ENCODE assay signal across 22 cellular contexts in the genomic region with DNA sequence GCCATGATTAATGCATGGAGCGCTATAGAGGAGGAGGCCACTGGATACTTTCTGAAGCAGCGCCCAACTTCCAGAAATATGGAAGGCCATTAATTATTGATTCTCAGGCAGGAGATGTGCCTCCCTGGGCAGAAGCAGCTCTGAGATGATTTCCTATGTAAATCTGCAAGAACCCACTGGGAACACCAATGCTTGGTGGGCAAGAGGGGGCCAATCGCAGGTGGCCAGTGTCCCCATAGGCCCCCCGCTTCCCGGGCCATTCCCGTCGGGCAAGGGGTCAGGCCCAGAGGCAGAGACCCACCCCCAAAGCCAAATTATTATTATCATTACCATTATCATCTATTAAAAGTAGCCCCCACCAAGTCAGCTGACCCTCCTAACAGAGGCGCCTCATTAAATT.
"Had no signal": no experiment of that assay in that cellular context is flagged by ENCODE, and none has a peak within 500 bp of the region (broad histone marks: within the 10 kb centered on the region; RNA-seq: fewer than 3 reads in every experiment).

No MANE protein-coding gene starts in this region.

- H3K9me3 Mint-ChIP-seq: activated CD4-positive, alpha-beta memory T cell treated with anti-CD3 and anti-CD28 coated beads, Interleukin-2, amount 10 ng/mL, durations not matched to agents 7 days and 5 days; activated T-helper 17 cell treated with anti-CD3 and anti-CD28 coated beads, Interleukin-2, amount 50 U/mL, for 72 hours had no signal

- ATAC-seq: activated CD4-positive, alpha-beta T cell treated with anti-CD3 and anti-CD28 coated beads for 36 hours; activated T-helper 17 cell treated with anti-CD3 and anti-CD28 coated beads, Interleukin-2, amount 50 U/mL, for 72 hours; Right ventricle myocardium inferior had no signal

- DNase-seq: activated CD4-positive, alpha-beta memory T cell treated with anti-CD3 and anti-CD28 coated beads, Interleukin-2, amount 10 ng/mL, durations not matched to agents 7 days and 5 days; activated CD4-positive, alpha-beta T cell treated with anti-CD3 and anti-CD28 coated beads for 36 hours; activated CD4-positive, alpha-beta T cell treated with anti-CD3 and anti-CD28 coated beads, Interleukin-2, amount 50 U/mL, for 1 hour; activated gamma-delta T cell; activated naive CD4-positive, alpha-beta T cell treated with anti-CD3 and anti-CD28 coated beads for 36 hours; activated T-cell treated with anti-CD3 and anti-CD28 coated beads for 4 hours; activated T-cell treated with anti-CD3 and anti-CD28 coated beads, Interleukin-2, amount 50 U/mL, for 48 hours; amygdala; Kasumi-1; KBM-7; NCI-H1092; NCI-H2029; NCI-H2107; NCI-H226; NCI-H510A; OCI-M1; RPMI8226; T-helper 1 cell had no signal

- H3K27ac ChIP-seq: VCaP had no signal

- H3K4me1 Mint-ChIP-seq: activated CD4-positive, alpha-beta memory T cell treated with anti-CD3 and anti-CD28 coated beads, Interleukin-2, amount 10 ng/mL, durations not matched to agents 7 days and 5 days; activated CD4-positive, alpha-beta T cell treated with anti-CD3 and anti-CD28 coated beads for 36 hours; activated T-helper 17 cell treated with anti-CD3 and anti-CD28 coated beads, Interleukin-2, amount 50 U/mL, for 72 hours had no signal

- H3K27ac Mint-ChIP-seq: activated CD4-positive, alpha-beta memory T cell treated with anti-CD3 and anti-CD28 coated beads, Interleukin-2, amount 10 ng/mL, durations not matched to agents 7 days and 5 days; activated CD4-positive, alpha-beta T cell treated with anti-CD3 and anti-CD28 coated beads for 36 hours; activated naive CD4-positive, alpha-beta T cell treated with anti-CD3 and anti-CD28 coated beads for 36 hours; activated naive CD8-positive, alpha-beta T cell; activated T-helper 17 cell treated with anti-CD3 and anti-CD28 coated beads, Interleukin-2, amount 50 U/mL, for 72 hours had no signal

- H3K4me3 Mint-ChIP-seq: activated CD4-positive, alpha-beta memory T cell treated with anti-CD3 and anti-CD28 coated beads, Interleukin-2, amount 10 ng/mL, durations not matched to agents 7 days and 5 days; activated CD4-positive, alpha-beta T cell treated with anti-CD3 and anti-CD28 coated beads for 36 hours; activated naive CD4-positive, alpha-beta T cell treated with anti-CD3 and anti-CD28 coated beads for 36 hours; activated naive CD8-positive, alpha-beta T cell; activated T-helper 17 cell treated with anti-CD3 and anti-CD28 coated beads, Interleukin-2, amount 50 U/mL, for 72 hours had no signal

- H3K36me3 Mint-ChIP-seq: activated naive CD8-positive, alpha-beta T cell had no signal

- H3K27me3 Mint-ChIP-seq: activated CD4-positive, alpha-beta memory T cell treated with anti-CD3 and anti-CD28 coated beads, Interleukin-2, amount 10 ng/mL, durations not matched to agents 7 days and 5 days; activated CD4-positive, alpha-beta T cell treated with anti-CD3 and anti-CD28 coated beads for 36 hours; activated naive CD8-positive, alpha-beta T cell; activated T-helper 17 cell treated with anti-CD3 and anti-CD28 coated beads, Interleukin-2, amount 50 U/mL, for 72 hours had no signal
